Comparison of ENCODE assay signal across 8 cellular contexts in the genomic region with DNA sequence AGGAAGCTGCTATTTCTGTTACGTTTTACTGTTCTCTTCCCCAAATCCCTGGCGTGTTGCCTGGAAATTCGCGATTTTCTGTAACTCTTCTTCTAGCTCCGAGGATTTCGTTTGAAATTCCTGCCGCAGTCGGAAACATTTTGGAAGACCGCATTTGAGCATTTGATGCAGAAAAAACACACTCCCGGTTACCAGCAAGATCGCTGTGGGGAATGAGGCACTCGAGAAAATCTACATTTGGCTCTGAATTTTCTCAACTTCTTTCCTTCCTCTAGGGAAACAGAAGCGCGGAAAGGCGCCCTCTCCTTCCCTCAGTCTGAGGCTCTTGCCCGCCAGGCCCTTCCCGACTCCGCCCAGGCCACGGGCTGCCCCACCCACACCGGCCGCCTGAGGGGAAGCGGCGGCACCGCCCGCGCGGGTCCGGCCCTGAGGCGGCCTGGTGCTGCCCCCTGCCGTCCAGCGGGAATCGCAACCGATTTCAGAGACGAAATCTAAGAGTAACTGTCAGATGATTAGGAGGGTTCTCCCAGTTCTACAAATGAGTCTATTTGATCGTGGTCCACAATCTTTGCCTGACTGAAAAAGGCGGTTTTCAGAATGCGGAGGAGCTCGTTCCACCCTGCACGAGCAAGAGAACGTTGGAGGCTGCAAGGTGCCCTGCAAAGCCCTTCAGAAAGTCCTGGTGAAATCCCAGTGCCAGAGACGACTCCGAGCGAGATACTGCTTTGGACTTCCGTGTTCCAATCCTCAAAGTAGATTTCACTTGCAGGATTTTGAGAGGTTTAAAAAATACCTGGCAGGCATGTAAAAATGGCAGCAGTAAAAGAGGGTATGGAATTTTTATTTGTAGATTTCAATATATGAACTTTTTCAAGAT. TPM values are rescaled to one million over a fixed set of nuclear protein-coding genes. Genes with fewer than 3 reads are reported as not detected.
DNase-seq lines count a peak whose midpoint lies in the region; ATAC-seq and TF ChIP-seq lines count a peak whose summit lies in the region.

No MANE protein-coding gene starts in this region.

- DNase-seq in NCI-H69 (lab: John Stamatoyannopoulos, UW): peak; percentile 99
- DNase-seq in activated CD4-positive, alpha-beta memory T cell treated with anti-CD3 and anti-CD28 coated beads, Interleukin-2, amount 10 ng/mL, durations not matched to agents 7 days and 5 days: peak; percentile 89
- peak; percentile 93 for DNase-seq in ecto neural progenitor cell (ENCODE audit: low spot score)
- peak; percentile 95 for DNase-seq in lung (ENCODE audit: low spot score)
- DNase-seq in stimulated activated CD4-positive, alpha-beta T cell treated with anti-CD3 and anti-CD28 coated beads, TNF-alpha, amount 100 ng/mL, for 1 hour (ENCODE audit: low read depth in 3 of 3, low spot score in 1 of 3): peak; percentile 62 to 86 (median 71)

- WGBS in lung, 2 donors: 3 to 5% methylated on average over 44 of the region's 44 CpGs

- H3K27me3 Mint-ChIP-seq in activated CD4-positive, alpha-beta memory T cell treated with anti-CD3 and anti-CD28 coated beads, Interleukin-2, amount 10 ng/mL, durations not matched to agents 7 days and 5 days: peaks cover 38% of the 10 kb centered on the region

- ATAC-seq in GM19328 (IDR thresholded peaks at IDR 0.05; ENCODE audit: unreplicated experiment) (peak; percentile 100), HG03457 (IDR thresholded peaks at IDR 0.05; ENCODE audit: unreplicated experiment) (peak; percentile 98), lung (ENCODE audit: insufficient read depth, low FRiP score) (peak; percentile 100)

- peaks cover 12% of the 10 kb centered on the region for H3K4me1 Mint-ChIP-seq in activated CD4-positive, alpha-beta memory T cell treated with anti-CD3 and anti-CD28 coated beads, Interleukin-2, amount 10 ng/mL, durations not matched to agents 7 days and 5 days

- POLR2A ChIA-PET in activated CD4-positive, alpha-beta memory T cell treated with anti-CD3 and anti-CD28 coated beads, Interleukin-2, amount 10 ng/mL, durations not matched to agents 7 days and 5 days (lab: Charles Lee): interaction anchor here (2.0 kb wide), 1 partner anchor 19 kb away, joined by 10 read pairs; the partner anchor contains the start of gene TUBGCP3

- H3K9me3 Mint-ChIP-seq in activated CD4-positive, alpha-beta memory T cell treated with anti-CD3 and anti-CD28 coated beads, Interleukin-2, amount 10 ng/mL, durations not matched to agents 7 days and 5 days: no peaks in the 10 kb centered on the region

- H3K4me1 ChIP-seq in lung (ENCODE audit: control insufficient read depth in 2 of 2, insufficient read depth in 2 of 2, low read length in 2 of 2): peaks cover 0 to 2% of the 10 kb centered on the region in 2 donors

- peak overlapping the region; percentile 66 for H3K4me3 Mint-ChIP-seq in activated CD4-positive, alpha-beta memory T cell treated with anti-CD3 and anti-CD28 coated beads, Interleukin-2, amount 10 ng/mL, durations not matched to agents 7 days and 5 days

- no peaks in the 10 kb centered on the region for H3K27me3 ChIP-seq in lung (ENCODE audit: control insufficient read depth, insufficient read depth)

- no peak overlapping the region; the same call in 1 of the 2 replicates for H3K27ac ChIP-seq in C4-2B
- peak overlapping the region in 1 of 2 donors; percentile 53 for H3K27ac ChIP-seq in lung (ENCODE audit: low read depth in 1 of 2, low read length in 1 of 2)

- no peaks in the 10 kb centered on the region for H3K36me3 Mint-ChIP-seq in activated CD4-positive, alpha-beta memory T cell treated with anti-CD3 and anti-CD28 coated beads, Interleukin-2, amount 10 ng/mL, durations not matched to agents 7 days and 5 days (ENCODE audit: low read depth)

- TF ChIP-seq CTCF in C4-2B (conservative IDR thresholded peaks at IDR 0.05) (peak; percentile 97), lung (IDR thresholded peaks at IDR 0.05; ENCODE audit: control extremely low read depth, extremely low read depth) (peak; percentile 94)

- H3K9me3 ChIP-seq in lung (ENCODE audit: control insufficient read depth in 2 of 2, insufficient read depth in 1 of 2, low read length in 1 of 2): no peaks in the 10 kb centered on the region

- CTCF ChIA-PET in activated CD4-positive, alpha-beta memory T cell treated with anti-CD3 and anti-CD28 coated beads, Interleukin-2, amount 10 ng/mL, durations not matched to agents 7 days and 5 days (lab: Charles Lee): interaction anchor here (0.5 to 3.5 kb wide), 21 partner anchors 9 to 202 kb away, joined by 3 to 17 read pairs (median 3); partner anchors contain the start of gene TUBGCP3

- no peak overlapping the region for H3K4me3 ChIP-seq in lung

- H3K36me3 ChIP-seq in lung (ENCODE audit: control insufficient read depth in 2 of 2, insufficient read depth in 2 of 2, low read length in 2 of 2): no peaks in the 10 kb centered on the region

- H3K27ac Mint-ChIP-seq in activated CD4-positive, alpha-beta memory T cell treated with anti-CD3 and anti-CD28 coated beads, Interleukin-2, amount 10 ng/mL, durations not matched to agents 7 days and 5 days: no peak overlapping the region

RNA-seq across cellular contexts. Expression of gene TUBGCP3, which starts 18.4 kb away (rescaled TPM):
- total RNA-seq in activated CD4-positive, alpha-beta memory T cell treated with anti-CD3 and anti-CD28 coated beads, Interleukin-2, amount 10 ng/mL, durations not matched to agents 7 days and 5 days: 10 to 100 TPM; 56.9 to 57.4 TPM
- 10 to 100 TPM; 33.1 to 40.2 TPM for total RNA-seq in lung
- 10 to 100 TPM; 10.9 to 20.7 TPM for polyA plus RNA-seq in lung
